In the genomic region with DNA sequence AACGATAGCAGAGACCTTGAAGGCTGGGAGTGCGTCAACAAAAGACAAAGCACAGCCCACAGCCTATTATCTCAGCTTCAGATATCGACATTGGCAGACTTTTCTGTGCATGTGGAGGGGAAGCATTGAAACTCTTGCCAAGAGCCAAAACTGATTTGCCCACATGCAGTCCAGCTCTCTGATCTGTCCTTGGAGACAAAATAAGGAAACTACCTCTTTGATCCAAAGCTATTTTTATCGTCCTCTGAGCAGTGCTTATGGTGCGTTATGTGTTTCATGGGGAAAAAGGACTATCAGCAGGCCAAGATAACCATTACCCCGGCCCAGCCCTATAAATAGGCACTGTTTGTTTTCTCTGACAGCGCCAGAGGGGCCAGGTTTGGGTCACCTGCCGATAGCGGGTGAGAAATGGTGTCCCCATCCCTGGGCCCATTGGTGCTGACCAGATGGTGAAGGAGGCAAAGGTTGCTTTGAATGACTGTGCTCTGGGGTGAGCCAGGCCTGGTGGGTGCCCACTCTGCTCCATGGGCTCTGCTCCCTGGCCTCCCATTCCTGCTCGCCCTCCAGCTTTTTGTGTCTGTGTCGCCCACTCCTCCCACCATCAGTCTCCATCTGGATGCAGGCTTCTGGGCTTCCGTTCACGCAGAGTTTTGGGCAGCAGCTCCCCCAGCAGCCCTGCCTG, we compare ENCODE assay signal across 16 cellular contexts.
A peak's percentile ranks its signal among the peaks of the same experiment; 100 is the strongest.
DNase-seq lines count a peak whose midpoint lies in the region; ATAC-seq and TF ChIP-seq lines count a peak whose summit lies in the region.
"Had no signal": no experiment of that assay in that cellular context is flagged by ENCODE, and none has a peak within 500 bp of the region (broad histone marks: within the 10 kb centered on the region; RNA-seq: fewer than 3 reads in every experiment).

No MANE protein-coding gene starts in this region.

- POLR2A ChIA-PET in CD4-positive, alpha-beta T cell (lab: Charles Lee) = no interaction called here

- ATAC-seq in sciatic nerve = peak; percentile 64
- ATAC-seq in HG03457 (IDR thresholded peaks at IDR 0.05; ENCODE audit: unreplicated experiment) = no peak
- ATAC-seq in CD4-positive, alpha-beta T cell (ENCODE audit: poor library complexity) = no peak
- ATAC-seq: activated CD8-positive, alpha-beta T cell treated with anti-CD3 and anti-CD28 coated beads for 36 hours had no signal

- peaks cover 0 to 21% of the 10 kb centered on the region in 2 donors for H3K4me1 ChIP-seq in right atrium auricular region

- peak; percentile 15 for DNase-seq in NCI-H146 (lab: John Stamatoyannopoulos, UW)
- DNase-seq in right atrium auricular region (ENCODE audit: low spot score) = peak; percentile 53
- peak; percentile 35 for DNase-seq in sciatic nerve (ENCODE audit: low spot score)
- DNase-seq in NCI-H446 treated with DMSO at 0.1 percent for 48 hours (lab: John Stamatoyannopoulos, UW) = no peak
- DNase-seq in HCEC 1CT = no peak
- no peak for DNase-seq in CD4-positive, alpha-beta T cell
- DNase-seq: activated CD8-positive, alpha-beta T cell treated with anti-CD3 and anti-CD28 coated beads for 36 hours; activated gamma-delta T cell; DMS79; midbrain; NCI-H2171; stimulated activated naive CD4-positive, alpha-beta T cell treated with Interleukin-2 at 50 U/mL for 16 hours had no signal

- CTCF ChIA-PET in CD4-positive, alpha-beta T cell (lab: Charles Lee) = no interaction called here

- H3K27ac ChIP-seq in right atrium auricular region = peak overlapping the region; percentile 46 to 53
- H3K27ac ChIP-seq in CD4-positive, alpha-beta T cell (ENCODE audit: low read depth, low read length) = no peak overlapping the region
- H3K27ac ChIP-seq: C4-2B had no signal

- H3K4me3 ChIP-seq in right atrium auricular region = no peak overlapping the region
- H3K4me3 ChIP-seq: smooth muscle cell had no signal

- TF ChIP-seq CTCF in brain (conservative IDR thresholded peaks at IDR 0.05) = no peak
- TF ChIP-seq CTCF in right atrium auricular region (IDR thresholded peaks at IDR 0.05) = no peak
- no peak for TF ChIP-seq CTCF in CD4-positive, alpha-beta T cell (IDR thresholded peaks at IDR 0.05)

- H3K4me3 Mint-ChIP-seq in brain = no peak overlapping the region
- no peak overlapping the region for H3K4me3 Mint-ChIP-seq in CD4-positive, alpha-beta T cell
- H3K4me3 Mint-ChIP-seq: activated CD8-positive, alpha-beta T cell treated with anti-CD3 and anti-CD28 coated beads for 36 hours had no signal

- no peaks in the 10 kb centered on the region for H3K27me3 ChIP-seq in right atrium auricular region
- H3K27me3 ChIP-seq in CD4-positive, alpha-beta T cell (ENCODE audit: control insufficient read depth, insufficient read depth, low read length) = no peaks in the 10 kb centered on the region

- H3K27me3 Mint-ChIP-seq in brain = peaks cover 8% of the 10 kb centered on the region
- no peaks in the 10 kb centered on the region for H3K27me3 Mint-ChIP-seq in CD4-positive, alpha-beta T cell

- peak overlapping the region; percentile 20 to 64 (median 54) for H3K27ac Mint-ChIP-seq in brain
- H3K27ac Mint-ChIP-seq in CD4-positive, alpha-beta T cell = no peak overlapping the region
- H3K27ac Mint-ChIP-seq: activated CD8-positive, alpha-beta T cell treated with anti-CD3 and anti-CD28 coated beads for 36 hours had no signal

- intact Hi-C loops in sciatic nerve (cut with DNase I) = no loop called here
- intact Hi-C loops in CD4-positive, alpha-beta T cell (cut with DNase I, micrococcal nuclease) = no loop called here

- no peaks in the 10 kb centered on the region for H3K36me3 ChIP-seq in right atrium auricular region

- H3K9me3 Mint-ChIP-seq in brain = peaks cover 0 to 3% (median 0%) of the 10 kb centered on the region in 5 experiments
- no peaks in the 10 kb centered on the region for H3K9me3 Mint-ChIP-seq in CD4-positive, alpha-beta T cell

- H3K9me3 ChIP-seq in right atrium auricular region = no peaks in the 10 kb centered on the region
- H3K9me3 ChIP-seq in CD4-positive, alpha-beta T cell (ENCODE audit: control insufficient read depth, low read length) = no peaks in the 10 kb centered on the region

- peaks cover 23% of the 10 kb centered on the region for H3K4me1 Mint-ChIP-seq in brain
- H3K4me1 Mint-ChIP-seq in CD4-positive, alpha-beta T cell (ENCODE audit: low read depth) = no peaks in the 10 kb centered on the region

- H3K36me3 Mint-ChIP-seq in brain = no peaks in the 10 kb centered on the region
- no peaks in the 10 kb centered on the region for H3K36me3 Mint-ChIP-seq in CD4-positive, alpha-beta T cell (ENCODE audit: low read depth)

Comparison
In these comparisons a context has a peak if more than half of its experiments do, and no peak if none do; other contexts are left out.
1. DNase-seq: peak in NCI-H146 (single experiment), right atrium auricular region (single experiment) and sciatic nerve (single experiment); none in NCI-H446 treated with DMSO at 0.1 percent for 48 hours (single experiment), HCEC 1CT (single experiment) and CD4-positive, alpha-beta T cell (0 of 10).